ENCODE assay signal across 8 cellular contexts in the genomic region with DNA sequence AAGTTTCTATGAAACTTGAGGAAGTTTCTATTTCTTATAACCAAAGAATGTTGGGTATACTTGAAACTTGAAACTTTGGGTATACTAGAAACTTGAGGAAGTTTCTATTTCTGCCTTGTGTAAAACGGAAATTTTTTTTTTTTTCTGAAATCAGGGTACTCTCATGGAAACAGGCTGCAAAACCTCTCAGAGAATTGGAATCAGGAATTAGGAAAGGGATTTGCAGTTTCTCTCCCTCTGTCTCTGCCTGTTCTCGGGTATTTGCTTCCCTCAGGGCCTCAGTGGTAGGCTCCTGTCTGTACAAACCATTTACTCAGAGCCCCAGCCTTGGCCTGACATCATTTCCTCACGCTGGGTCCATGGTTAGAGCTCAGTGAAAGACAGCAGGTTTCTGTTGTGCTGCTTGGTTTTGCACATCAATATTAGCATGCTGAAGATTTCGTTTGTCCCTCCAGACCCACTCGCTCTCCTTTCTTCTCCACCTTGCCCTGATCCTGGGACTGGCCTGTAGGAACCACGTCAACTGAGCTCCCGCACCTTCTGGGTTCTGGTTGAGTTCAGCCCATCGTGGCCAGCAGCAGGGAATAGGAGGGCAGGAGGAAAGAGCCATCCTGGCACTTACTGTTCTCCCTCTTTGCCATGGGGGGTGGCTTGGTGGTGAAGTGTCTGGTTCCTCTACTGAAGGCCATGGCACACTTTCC.
DNase-seq lines count a peak whose midpoint lies in the region; ATAC-seq and TF ChIP-seq lines count a peak whose summit lies in the region.

No MANE protein-coding gene starts in this region.

- H3K9me3 Mint-ChIP-seq in T-helper 2 cell treated with Interferon-gamma antibody and Interleukin-4, amounts not matched to agents 5 μg/mL and 100 μg/mL, for 36 hours: peaks cover 4% of the 10 kb centered on the region
- H3K9me3 Mint-ChIP-seq in osteocyte (ENCODE audit: unreplicated experiment): no peaks in the 10 kb centered on the region

- H3K27ac ChIP-seq in duodenal mucosa (ENCODE audit: low read depth, low read length): peak overlapping the region; percentile 67

- H3K4me1 ChIP-seq in duodenal mucosa (ENCODE audit: control insufficient read depth in 1 of 2, insufficient read depth in 2 of 2, low read length in 2 of 2): peaks cover 43 to 61% of the 10 kb centered on the region in 2 donors

- H3K4me3 Mint-ChIP-seq in T-helper 2 cell treated with Interferon-gamma antibody and Interleukin-4, amounts not matched to agents 5 μg/mL and 100 μg/mL, for 36 hours: peak overlapping the region; percentile 66
- H3K4me3 Mint-ChIP-seq in osteocyte (ENCODE audit: unreplicated experiment): peak overlapping the region; percentile 54

- peak overlapping the region; percentile 93 for H3K27ac Mint-ChIP-seq in T-helper 2 cell treated with Interferon-gamma antibody and Interleukin-4, amounts not matched to agents 5 μg/mL and 100 μg/mL, for 36 hours
- H3K27ac Mint-ChIP-seq in osteocyte (ENCODE audit: unreplicated experiment): peak overlapping the region; percentile 90

- H3K4me1 Mint-ChIP-seq in T-helper 2 cell treated with Interferon-gamma antibody and Interleukin-4, amounts not matched to agents 5 μg/mL and 100 μg/mL, for 36 hours (ENCODE audit: low read depth): peaks cover 68% of the 10 kb centered on the region
- H3K4me1 Mint-ChIP-seq in osteocyte (ENCODE audit: unreplicated experiment): peaks cover 58% of the 10 kb centered on the region

- H3K9me3 ChIP-seq in duodenal mucosa (ENCODE audit: control insufficient read depth in 1 of 2, low read length in 2 of 2): no peaks in the 10 kb centered on the region

- peak; percentile 5 to 55 (median 16) for DNase-seq in stimulated activated naive CD4-positive, alpha-beta T cell (lab: John Stamatoyannopoulos, UW)
- no peak for DNase-seq in stimulated activated naive CD4-positive, alpha-beta T cell treated with Interleukin-2 at 50 U/mL for 16 hours (lab: John Stamatoyannopoulos, UW)
- DNase-seq in T-helper 2 cell treated with Interferon-gamma antibody and Interleukin-4, amounts not matched to agents 5 μg/mL and 100 μg/mL, for 36 hours (ENCODE audit: low spot score): peak; percentile 54
- no peak for DNase-seq in osteocyte (ENCODE audit: extremely low spot score, unreplicated experiment)
- DNase-seq in effector CD8-positive, alpha-beta T cell (lab: John Stamatoyannopoulos, UW): no peak
- DNase-seq in inferior parietal cortex (ENCODE audit: extremely low spot score): no peak

- H3K4me3 ChIP-seq in duodenal mucosa (ENCODE audit: low read depth in 1 of 2, low read length in 2 of 2): no peak overlapping the region

- H3K27me3 Mint-ChIP-seq in T-helper 2 cell treated with Interferon-gamma antibody and Interleukin-4, amounts not matched to agents 5 μg/mL and 100 μg/mL, for 36 hours (ENCODE audit: low read depth): no peaks in the 10 kb centered on the region
- no peaks in the 10 kb centered on the region for H3K27me3 Mint-ChIP-seq in osteocyte (ENCODE audit: unreplicated experiment)

- no peaks in the 10 kb centered on the region for H3K36me3 ChIP-seq in duodenal mucosa (ENCODE audit: control insufficient read depth in 1 of 2, insufficient read depth in 2 of 2, low read length in 2 of 2)

- H3K36me3 Mint-ChIP-seq in T-helper 2 cell treated with Interferon-gamma antibody and Interleukin-4, amounts not matched to agents 5 μg/mL and 100 μg/mL, for 36 hours (ENCODE audit: low read depth): peaks cover 15% of the 10 kb centered on the region
- H3K36me3 Mint-ChIP-seq in osteocyte (ENCODE audit: unreplicated experiment): no peaks in the 10 kb centered on the region

- peak; percentile 69 for ATAC-seq in HG03103 (IDR thresholded peaks at IDR 0.05; ENCODE audit: low read depth, unreplicated experiment)

- TF ChIP-seq CTCF in osteocyte (IDR thresholded peaks at IDR 0.05): no peak

- no peaks in the 10 kb centered on the region for H3K27me3 ChIP-seq in duodenal mucosa (ENCODE audit: control insufficient read depth in 1 of 2, insufficient read depth in 2 of 2, low read length in 2 of 2)

- H3K9ac ChIP-seq in duodenal mucosa (ENCODE audit: low read depth in 1 of 2, low read length in 2 of 2): peak overlapping the region in 1 of 2 donors; percentile 55

Comparison
In these comparisons a context has a peak if more than half of its experiments do, and no peak if none do; other contexts are left out.
1. DNase-seq: peak in stimulated activated naive CD4-positive, alpha-beta T cell (6 of 6) and T-helper 2 cell treated with Interferon-gamma antibody and Interleukin-4, amounts not matched to agents 5 μg/mL and 100 μg/mL, for 36 hours (single experiment); none in stimulated activated naive CD4-positive, alpha-beta T cell treated with Interleukin-2 at 50 U/mL for 16 hours (single experiment), osteocyte (single experiment), effector CD8-positive, alpha-beta T cell (single experiment) and inferior parietal cortex (single experiment).